ENCODE assay signal across 18 cellular contexts in the genomic region with DNA sequence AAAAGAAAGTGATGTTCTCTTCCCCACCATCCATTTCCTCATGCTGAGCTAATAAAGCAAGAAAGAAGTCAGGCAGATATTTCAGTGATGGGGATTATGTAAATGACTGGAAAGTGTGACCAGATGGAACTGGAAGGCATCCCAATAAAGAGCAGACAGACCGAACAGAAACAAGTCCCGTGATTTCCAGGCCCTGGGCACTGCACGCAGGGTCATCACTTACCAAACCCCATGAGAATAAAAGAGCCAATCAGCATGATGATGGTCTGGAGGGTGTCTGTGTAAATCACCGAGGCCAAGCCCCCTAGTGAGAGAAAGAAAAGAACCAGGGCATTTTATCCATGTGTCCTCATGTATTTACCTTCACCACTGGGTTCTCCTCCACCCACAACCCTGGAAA. TPM values are rescaled to one million over a fixed set of nuclear protein-coding genes. Genes with fewer than 3 reads are reported as not detected.
A peak's percentile ranks its signal among the peaks of the same experiment; 100 is the strongest.
DNase-seq lines count a peak whose midpoint lies in the region; ATAC-seq, FAIRE-seq and TF ChIP-seq lines count a peak whose summit lies in the region.
"Had no signal": no experiment of that assay in that cellular context is flagged by ENCODE, and none has a peak within 500 bp of the region (broad histone marks: within the 10 kb centered on the region; RNA-seq: fewer than 3 reads in every experiment).

No MANE protein-coding gene starts in this region.

- H3K9me3 ChIP-seq in ascending aorta: no peaks in the 10 kb centered on the region
- H3K9me3 ChIP-seq: BLaER1 had no signal

- H3K36me3 ChIP-seq in ascending aorta: no peaks in the 10 kb centered on the region
- H3K36me3 ChIP-seq: BLaER1 had no signal

- H3K27ac ChIP-seq in ascending aorta: no peak overlapping the region
- H3K27ac ChIP-seq: BLaER1, KMS-11, PC-9 had no signal

- intact Hi-C loops in ascending aorta (cut with DNase I): no loop called here

- FAIRE-seq in islet of Langerhans (lab: Jason Lieb, UNC): peak; percentile 71
- FAIRE-seq: GM12891, H54 had no signal

- no peak for TF ChIP-seq CTCF in ascending aorta (IDR thresholded peaks at IDR 0.05)

- peak; percentile 45 for DNase-seq in DMS153 (lab: John Stamatoyannopoulos, UW)
- no peak for DNase-seq in DMS153 treated with DMSO at 0.1 percent for 48 hours (lab: John Stamatoyannopoulos, UW; ENCODE audit: unreplicated experiment)
- DNase-seq in NCI-H146 (lab: John Stamatoyannopoulos, UW): peak; percentile 97
- DNase-seq in SK-N-DZ (ENCODE audit: low spot score): peak; percentile 41
- DNase-seq in ascending aorta (ENCODE audit: low spot score in 2 of 2): no peak
- no peak for DNase-seq in AG08396 (ENCODE audit: low spot score)
- DNase-seq: 8988T; CD8-positive, alpha-beta memory T cell; NCI-H1436; NCI-H446 treated with DMSO at 0.1 percent for 48 hours; PC-9 had no signal

- no peaks in the 10 kb centered on the region for H3K4me1 ChIP-seq in ascending aorta

- no peak overlapping the region for H3K4me3 ChIP-seq in ascending aorta
- H3K4me3 ChIP-seq: BLaER1, PC-9 had no signal

- H3K27me3 ChIP-seq in ascending aorta: no peaks in the 10 kb centered on the region
- H3K27me3 ChIP-seq: BLaER1 had no signal

- ATAC-seq in GM21381 (IDR thresholded peaks at IDR 0.05; ENCODE audit: unreplicated experiment): no peak

RNA-seq across cellular contexts. Expression of gene SLC5A4, which starts 18.1 kb away (rescaled TPM):
- polyA plus RNA-seq in SK-N-DZ (2014; cell fraction: cytosol; rRNA removed): not detected in 2 replicates
- polyA plus RNA-seq in SK-N-DZ (2014; cell fraction: nucleus; rRNA removed): not detected in 2 replicates
- 1.6 TPM for total RNA-seq in ascending aorta
- total RNA-seq: CD8-positive, alpha-beta memory T cell; HT-29; PC-9 had no signal
- polyA plus RNA-seq: CD8-positive, alpha-beta memory T cell had no signal

RNA-seq across cellular contexts. Expression of gene RFPL2, which starts 32.1 kb away (rescaled TPM):
- polyA plus RNA-seq in SK-N-DZ (2014; cell fraction: cytosol; rRNA removed): not detected in 2 replicates
- 0.13 TPM in 1 of 2 replicates, not detected in the other for polyA plus RNA-seq in SK-N-DZ (2014; cell fraction: nucleus; rRNA removed)
- not detected for total RNA-seq in ascending aorta
- total RNA-seq: CD8-positive, alpha-beta memory T cell; HT-29; PC-9 had no signal

Comparison
In these comparisons a context has a peak if more than half of its experiments do, and no peak if none do; other contexts are left out.
1. DNase-seq: peak in DMS153 (single experiment), NCI-H146 (single experiment) and SK-N-DZ (single experiment); none in DMS153 treated with DMSO at 0.1 percent for 48 hours (single experiment), ascending aorta (0 of 2) and AG08396 (single experiment).